Comparison of ENCODE assay signal across 15 cellular contexts in the genomic region with DNA sequence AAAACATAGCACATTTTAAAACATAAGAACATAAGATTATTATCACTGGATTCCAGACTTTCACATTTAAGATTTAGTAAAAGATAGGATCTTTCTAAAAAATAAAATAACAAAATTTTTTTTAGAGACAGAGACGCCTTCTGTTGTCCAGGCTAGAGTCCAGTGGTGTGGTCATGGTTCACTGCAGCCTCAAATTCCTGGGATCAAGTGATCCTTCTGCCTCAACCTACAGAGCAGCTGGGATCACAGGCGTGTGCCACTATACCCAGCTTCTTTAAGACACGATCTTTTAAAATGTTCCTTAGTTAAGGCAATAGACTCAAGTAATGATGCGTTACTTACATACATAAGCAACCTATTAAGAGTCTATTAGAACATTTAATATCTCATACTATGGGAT.
"Had no signal": no experiment of that assay in that cellular context is flagged by ENCODE, and none has a peak within 500 bp of the region (broad histone marks: within the 10 kb centered on the region; RNA-seq: fewer than 3 reads in every experiment).

No MANE protein-coding gene starts in this region.

- ATAC-seq: stimulated activated memory B cell treated with anti-CD40 and anti-IgM and Interleukin-4, amounts not matched to agents 10 μg/mL and 1 μg/mL and 100 μg/mL, for 72 hours had no signal

- H3K9me3 ChIP-seq: tibial nerve had no signal

- H3K27ac ChIP-seq: parathyroid adenoma, tibial nerve, VCaP had no signal

- DNase-seq: activated CD4-positive, alpha-beta T cell treated with anti-CD3 and anti-CD28 coated beads for 4 hours; activated CD8-positive, alpha-beta memory T cell treated with anti-CD3 and anti-CD28 coated beads, Interleukin-2, amount 50 U/mL, for 48 hours; activated CD8-positive, alpha-beta T cell treated with anti-CD3 and anti-CD28 coated beads for 36 hours; activated naive CD4-positive, alpha-beta T cell treated with Interleukin-2 at 50 U/mL for 16 hours; activated naive CD8-positive, alpha-beta T cell treated with anti-CD3 and anti-CD28 coated beads, Interleukin-2, amount 50 U/mL, for 24 hours; head of caudate nucleus; small intestine had no signal

- H3K27me3 ChIP-seq: tibial nerve had no signal

- H3K4me1 ChIP-seq: parathyroid adenoma, tibial nerve had no signal

- H3K9ac ChIP-seq: parathyroid adenoma had no signal

- H3K27ac Mint-ChIP-seq: activated naive CD8-positive, alpha-beta T cell treated with anti-CD3 and anti-CD28 coated beads, Interleukin-2, amount 50 U/mL, for 24 hours; dendritic cell treated with granulocyte-macrophage colony-stimulating factor and Interleukin-4, amounts not matched to agents 40 ng/mL and 50 ng/mL, for 4 days; stimulated activated memory B cell treated with anti-CD40 and anti-IgM and Interleukin-4, amounts not matched to agents 10 μg/mL and 1 μg/mL and 100 μg/mL, for 72 hours had no signal

- H2AFZ ChIP-seq: parathyroid adenoma had no signal

- H3K4me1 Mint-ChIP-seq: central memory CD8-positive, alpha-beta T cell; neural crest cell; stimulated activated memory B cell treated with anti-CD40 and anti-IgM and Interleukin-4, amounts not matched to agents 10 μg/mL and 1 μg/mL and 100 μg/mL, for 72 hours had no signal

- H3K4me3 Mint-ChIP-seq: activated CD8-positive, alpha-beta T cell treated with anti-CD3 and anti-CD28 coated beads for 36 hours; activated naive CD8-positive, alpha-beta T cell treated with anti-CD3 and anti-CD28 coated beads, Interleukin-2, amount 50 U/mL, for 24 hours; activated T-helper 1 cell treated with anti-CD3 and anti-CD28 coated beads, Interleukin-12 subunit alpha, Interleukin-12 subunit beta, Interleukin-2, Interleukin-4 antibody, amounts not matched to agents 30 ng/mL and 10 ng/mL and 1 ng/mL, durations not matched to agents 14 hours and 24 hours and 36 hours; central memory CD8-positive, alpha-beta T cell; dendritic cell treated with granulocyte-macrophage colony-stimulating factor and Interleukin-4, amounts not matched to agents 40 ng/mL and 50 ng/mL, for 4 days; neural crest cell; stimulated activated memory B cell treated with anti-CD40 and anti-IgM and Interleukin-4, amounts not matched to agents 10 μg/mL and 1 μg/mL and 100 μg/mL, for 72 hours had no signal

- H3K9me3 Mint-ChIP-seq: activated CD8-positive, alpha-beta T cell treated with anti-CD3 and anti-CD28 coated beads for 36 hours; activated naive CD8-positive, alpha-beta T cell treated with anti-CD3 and anti-CD28 coated beads, Interleukin-2, amount 50 U/mL, for 24 hours; activated T-helper 1 cell treated with anti-CD3 and anti-CD28 coated beads, Interleukin-12 subunit alpha, Interleukin-12 subunit beta, Interleukin-2, Interleukin-4 antibody, amounts not matched to agents 30 ng/mL and 10 ng/mL and 1 ng/mL, durations not matched to agents 14 hours and 24 hours and 36 hours; central memory CD8-positive, alpha-beta T cell; dendritic cell treated with granulocyte-macrophage colony-stimulating factor and Interleukin-4, amounts not matched to agents 40 ng/mL and 50 ng/mL, for 4 days; neural crest cell; stimulated activated memory B cell treated with anti-CD40 and anti-IgM and Interleukin-4, amounts not matched to agents 10 μg/mL and 1 μg/mL and 100 μg/mL, for 72 hours had no signal

- H3K4me3 ChIP-seq: tibial nerve had no signal

- H3K27me3 Mint-ChIP-seq: activated CD8-positive, alpha-beta T cell treated with anti-CD3 and anti-CD28 coated beads for 36 hours; activated naive CD8-positive, alpha-beta T cell treated with anti-CD3 and anti-CD28 coated beads, Interleukin-2, amount 50 U/mL, for 24 hours; central memory CD8-positive, alpha-beta T cell; dendritic cell treated with granulocyte-macrophage colony-stimulating factor and Interleukin-4, amounts not matched to agents 40 ng/mL and 50 ng/mL, for 4 days; stimulated activated memory B cell treated with anti-CD40 and anti-IgM and Interleukin-4, amounts not matched to agents 10 μg/mL and 1 μg/mL and 100 μg/mL, for 72 hours had no signal
